Comparison of ENCODE assay signal across 15 cellular contexts in the genomic region with DNA sequence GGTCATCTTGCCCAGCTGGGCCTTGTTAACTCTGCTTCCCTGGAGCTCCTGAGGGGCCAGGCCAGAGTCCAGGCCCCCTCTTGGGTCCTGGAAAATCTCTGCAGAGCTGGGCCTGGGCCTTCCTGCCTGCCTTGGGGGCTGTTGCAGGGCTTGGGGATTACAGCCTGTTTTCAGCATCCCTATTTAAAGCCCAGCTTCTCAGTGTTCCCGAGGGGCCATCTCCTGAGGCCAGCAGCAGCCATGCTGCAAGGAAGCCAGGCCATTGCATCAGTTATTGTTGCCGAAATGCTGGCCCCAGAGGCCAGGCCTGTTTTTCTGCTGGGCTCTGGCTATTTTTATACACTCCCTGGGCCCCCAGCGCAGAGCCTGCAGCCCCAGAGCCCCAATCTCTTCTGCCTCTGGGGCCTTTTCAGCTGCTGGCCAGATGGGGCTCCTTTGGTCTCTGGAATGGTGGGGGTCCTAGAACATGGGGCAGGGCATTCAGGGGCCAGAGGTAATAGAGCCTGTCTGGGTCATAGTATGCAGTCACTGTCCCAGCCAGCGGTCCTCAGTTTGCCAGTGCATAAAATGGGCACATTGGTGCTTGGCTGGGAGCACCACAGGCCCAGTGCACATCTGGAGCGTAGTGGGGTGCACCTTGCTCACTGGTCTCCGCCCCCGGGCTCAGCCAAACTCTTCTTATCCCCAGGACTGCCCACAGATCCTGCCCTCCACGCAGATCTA. TPM values are rescaled to one million over a fixed set of nuclear protein-coding genes. Genes with fewer than 3 reads are reported as not detected.
DNase-seq lines count a peak whose midpoint lies in the region; ATAC-seq, FAIRE-seq and TF ChIP-seq lines count a peak whose summit lies in the region.
"Had no signal": no experiment of that assay in that cellular context is flagged by ENCODE, and none has a peak within 500 bp of the region (broad histone marks: within the 10 kb centered on the region; RNA-seq: fewer than 3 reads in every experiment).

No MANE protein-coding gene starts in this region.

- no peak overlapping the region for H2BK15ac ChIP-seq in IMR-90 (ENCODE audit: low read depth, low read length)
- no peak overlapping the region for H2BK15ac ChIP-seq in H1 (ENCODE audit: low read length)

- CTCF ChIA-PET in IMR-90 (lab: Yijun Ruan, JAX) (interaction anchor here (1.6 kb wide), 1 partner anchor 9 kb away, joined by 3 read pairs; no protein-coding TSS in a partner anchor), H1 (lab: Charles Lee; ENCODE audit: partially characterized antibody) (interaction anchor here (0.5 to 1.8 kb wide), 4 partner anchors 10 to 332 kb away, joined by 3 to 6 read pairs (median 5); no protein-coding TSS in a partner anchor), PC-3 (lab: Charles Lee) (no interaction called here)

- H3K79me1 ChIP-seq in IMR-90 (ENCODE audit: low read depth in 1 of 2, low read length in 2 of 2) (peaks cover 7 to 27% of the 10 kb centered on the region in 2 experiments; a peak in 3 of 4 replicates), H1 (ENCODE audit: low read depth, low read length) (0 out of 2 replicates have a peak, but pooled peaks cover 2% of the 10 kb centered on the region)

- no peak overlapping the region for H2BK5ac ChIP-seq in IMR-90 (ENCODE audit: low read depth, low read length, poor library complexity, severe bottlenecking)
- peak overlapping the region; percentile 24; the same call in 1 of the 2 replicates for H2BK5ac ChIP-seq in H1 (ENCODE audit: low read depth, low read length)

- no peak for FAIRE-seq in H1 (lab: Jason Lieb, UNC)
- FAIRE-seq: islet of Langerhans had no signal

- peak overlapping the region; percentile 75 for H3K27ac ChIP-seq in IMR-90 (ENCODE audit: insufficient read depth, low read length)
- H3K27ac ChIP-seq in H1 (ENCODE audit: low read depth, low read length), result peak overlapping the region; percentile 20; the same call in 1 of the 2 replicates
- H3K27ac ChIP-seq in PC-3 (ENCODE audit: low read length), result no peak overlapping the region
- H3K27ac ChIP-seq in colonic mucosa, result no peak overlapping the region
- H3K27ac ChIP-seq: foreskin keratinocyte, Peyer's patch had no signal

- H3K18ac ChIP-seq in IMR-90 (ENCODE audit: low read depth, low read length), result peak overlapping the region; percentile 26; the same call in 1 of the 2 replicates
- no peak overlapping the region for H3K18ac ChIP-seq in H1 (ENCODE audit: extremely low read depth, low read length)

- peak overlapping the region; percentile 43; the same call in 1 of the 2 replicates for H3K9ac ChIP-seq in IMR-90 (ENCODE audit: low read depth, low read length)
- H3K9ac ChIP-seq in H1 (replicated peaks in 1 of 4; ENCODE audit: extremely low read depth in 1 of 4, low read depth in 3 of 4, low read length in 3 of 4), result no peak overlapping the region
- H3K9ac ChIP-seq in PC-3 (ENCODE audit: low read length), result no peak overlapping the region
- H3K9ac ChIP-seq in colonic mucosa (ENCODE audit: low read depth in 2 of 2, low read length in 2 of 2), result no peak overlapping the region

- H2BK20ac ChIP-seq in IMR-90 (ENCODE audit: low read depth, low read length) (peak overlapping the region; percentile 4; the same call in 1 of the 2 replicates), H1 (ENCODE audit: low read length) (no peak overlapping the region)

- H3K23me2 ChIP-seq in H1 (ENCODE audit: low read depth, low read length), result no peaks in the 10 kb centered on the region

- H3K9me3 ChIP-seq in BE2C (no peaks in the 10 kb centered on the region; the same call in 1 of the 2 replicates), IMR-90 (ENCODE audit: control insufficient read depth, insufficient read depth, low read length) (no peaks in the 10 kb centered on the region), H1 (ENCODE audit: insufficient read depth in 2 of 2, low read depth in 1 of 2, low read length in 1 of 2) (no peaks in the 10 kb centered on the region), PC-3 (ENCODE audit: low read length) (no peaks in the 10 kb centered on the region), colonic mucosa (no peaks in the 10 kb centered on the region)
- H3K9me3 ChIP-seq: Peyer's patch had no signal

- POLR2A ChIA-PET in IMR-90 (lab: Charles Lee; ENCODE audit: unreplicated experiment), result no interaction called here
- POLR2A ChIA-PET in H1 (lab: Charles Lee; ENCODE audit: partially characterized antibody), result interaction anchor here (0.7 to 1.1 kb wide), 2 partner anchors 11 kb away, joined by 3 read pairs; no protein-coding TSS in a partner anchor
- POLR2A ChIA-PET in PC-3 (lab: Charles Lee; ENCODE audit: unreplicated experiment), result no interaction called here

- peak overlapping the region; percentile 39 for H2BK120ac ChIP-seq in IMR-90 (ENCODE audit: low read depth, low read length)
- no peak overlapping the region for H2BK120ac ChIP-seq in H1 (replicated peaks; ENCODE audit: low read depth, low read length)

- H4K8ac ChIP-seq in IMR-90 (ENCODE audit: low read depth in 2 of 2, low read length in 2 of 2) (peak overlapping the region; percentile 64 to 90; a peak in 2 of 4 replicates), H1 (ENCODE audit: extremely low read depth, insufficient read depth, low read length) (no peak overlapping the region; the same call in 1 of the 2 replicates)

- no peak overlapping the region for H3K4me3 ChIP-seq in BE2C (ENCODE audit: low read depth, low read length)
- H3K4me3 ChIP-seq in IMR-90 (ENCODE audit: insufficient read depth, low read depth, low read length), result no peak overlapping the region
- H3K4me3 ChIP-seq in H1 (ENCODE audit: extremely low read depth in 1 of 4, insufficient read depth in 2 of 4, low read depth in 3 of 4, low read length in 4 of 4), result no peak overlapping the region
- no peak overlapping the region for H3K4me3 ChIP-seq in PC-3 (ENCODE audit: low read length)
- H3K4me3 ChIP-seq in colonic mucosa, result no peak overlapping the region
- H3K4me3 ChIP-seq: Peyer's patch had no signal

- H2AFZ ChIP-seq in IMR-90 (replicated peaks; ENCODE audit: low read length, poor library complexity), result no peak overlapping the region
- H2AFZ ChIP-seq in H1 (ENCODE audit: low read length), result no peak overlapping the region
- no peak overlapping the region for H2AFZ ChIP-seq in PC-3 (ENCODE audit: low read length)

- H3K23ac ChIP-seq in IMR-90 (ENCODE audit: low read depth, low read length), result no peak overlapping the region
- H3K23ac ChIP-seq in H1 (ENCODE audit: insufficient read length), result no peak overlapping the region

- peaks cover 48% of the 10 kb centered on the region for H3K36me3 ChIP-seq in BE2C
- peaks cover 51% of the 10 kb centered on the region for H3K36me3 ChIP-seq in IMR-90 (ENCODE audit: control insufficient read depth, insufficient read depth, low read length)
- peaks cover 2 to 22% (median 12%) of the 10 kb centered on the region in 4 experiments; a peak in 6 of 8 replicates for H3K36me3 ChIP-seq in H1 (ENCODE audit: control insufficient read depth in 2 of 4, insufficient read depth in 4 of 4, low read length in 3 of 4)
- no peaks in the 10 kb centered on the region; the same call in 1 of the 2 replicates for H3K36me3 ChIP-seq in PC-3 (ENCODE audit: low read depth, low read length)
- no peaks in the 10 kb centered on the region for H3K36me3 ChIP-seq in colonic mucosa

- WGBS in IMR-90 (ENCODE audit: extremely low coverage in 2 of 2, insufficient read length in 1 of 2), 2 experiments, result 97% methylated on average over 4 of the region's 8 CpGs; no CpG with 5 or more reads in 1 of the 2 experiments
- WGBS in H1 (ENCODE audit: extremely low coverage in 1 of 2, insufficient coverage in 1 of 2, insufficient read length in 1 of 2, insufficient replicate concordance in 2 of 2, low coverage in 1 of 2, low lambda C conversion rate in 2 of 2, missing lambda C conversion rate in 1 of 2), 2 experiments, result 94% methylated on average over 8 of the region's 8 CpGs; no CpG with 5 or more reads in 1 of the 2 experiments

- H3F3A ChIP-seq in PC-3 (ENCODE audit: low read length, unreplicated experiment), result no peaks in the 10 kb centered on the region

- intact Hi-C loops in IMR-90 (cut with micrococcal nuclease) (no loop called here), PC-3 (cut with micrococcal nuclease) (no loop called here), colonic mucosa (cut with DNase I) (no loop called here)

- no peaks in the 10 kb centered on the region for H3K9me2 ChIP-seq in PC-3 (replicated peaks; ENCODE audit: low read length)

- H3K27me3 ChIP-seq in BE2C, result no peaks in the 10 kb centered on the region
- no peaks in the 10 kb centered on the region for H3K27me3 ChIP-seq in IMR-90 (ENCODE audit: control insufficient read depth, insufficient read depth, low read length)
- no peaks in the 10 kb centered on the region for H3K27me3 ChIP-seq in H1 (replicated peaks in 1 of 4; ENCODE audit: control insufficient read depth in 3 of 4, extremely low read depth in 1 of 4, insufficient read depth in 3 of 4, low read length in 3 of 4)
- no peaks in the 10 kb centered on the region for H3K27me3 ChIP-seq in PC-3 (ENCODE audit: low read length)
- no peaks in the 10 kb centered on the region for H3K27me3 ChIP-seq in colonic mucosa
- H3K27me3 ChIP-seq: foreskin keratinocyte, Peyer's patch had no signal

- peak overlapping the region; percentile 87 for H4K91ac ChIP-seq in IMR-90 (ENCODE audit: insufficient read depth, low read depth, low read length)
- peak overlapping the region; percentile 40 for H4K91ac ChIP-seq in H1 (replicated peaks; ENCODE audit: insufficient read length, low read length)

- H3K4ac ChIP-seq in IMR-90 (ENCODE audit: low read depth, low read length) (peak overlapping the region; percentile 55), H1 (replicated peaks; ENCODE audit: insufficient read length, low read depth, low read length) (no peak overlapping the region)

- no peak for TF ChIP-seq RAD21 in IMR-90 (IDR thresholded peaks at IDR 0.05; ENCODE audit: low read length)
- TF ChIP-seq RAD21 in H1 (IDR thresholded peaks at IDR 0.05 in 1 of 2, conservative IDR thresholded peaks at IDR 0.05 in 1 of 2; ENCODE audit: low read depth in 2 of 2, low read length in 2 of 2), result no peak

- in situ Hi-C loops in IMR-90 (cut with MboI; ENCODE audit: low sequenced_read_pairs), result no loop called here

- peak; percentile 55 for ATAC-seq in IMR-90 (ENCODE audit: low read depth)
- no peak for ATAC-seq in HG03521 (IDR thresholded peaks at IDR 0.05; ENCODE audit: unreplicated experiment)
- no peak for ATAC-seq in PC-3
- ATAC-seq: activated CD8-positive, alpha-beta T cell treated with anti-CD3 and anti-CD28 coated beads for 36 hours; stimulated activated naive CD8-positive, alpha-beta T cell treated with anti-CD3 and anti-CD28 coated beads, Interleukin-15, amount 100 ng/mL, for 72 hours had no signal

- BruUV-seq in IMR-90 (replicated peaks; lab: Mats Ljungman, UMichigan), result no TSS peak
- BruUV-seq in PC-3 (replicated peaks; lab: Mats Ljungman, UMichigan), result no TSS peak

- TF ChIP-seq POLR2A in IMR-90 (IDR thresholded peaks at IDR 0.05; ENCODE audit: low read depth, low read length) (no peak), H1 (IDR thresholded peaks at IDR 0.05; ENCODE audit: control extremely low read depth in 1 of 2, low read depth in 2 of 2, low read length in 2 of 2) (no peak)

- dilution Hi-C loops in IMR-90 (cut with HindIII; ENCODE audit: low sequenced_read_pairs, unreplicated experiment), result no loop called here

- DNase-seq in BE2C (peak; percentile 77), IMR-90 (peak; percentile 31), H1 (ENCODE audit: low read depth in 1 of 2, low spot score in 2 of 2) (no peak), myocyte (ENCODE audit: low read depth) (peak; percentile 24), PC-3 (no peak), colonic mucosa (no peak), NCI-H2196 treated with DMSO at 0.1 percent for 48 hours (lab: John Stamatoyannopoulos, UW; ENCODE audit: unreplicated experiment) (no peak)
- DNase-seq: activated CD8-positive, alpha-beta T cell treated with anti-CD3 and anti-CD28 coated beads for 36 hours; activated gamma-delta T cell; COR-L47; foreskin keratinocyte; Peyer's patch; stimulated activated naive CD8-positive, alpha-beta T cell treated with anti-CD3 and anti-CD28 coated beads, Interleukin-15, amount 100 ng/mL, for 72 hours had no signal

- H2AK9ac ChIP-seq in IMR-90 (replicated peaks; ENCODE audit: low read depth, low read length, poor library complexity), result peak overlapping the region; percentile 79

- no peak for TF ChIP-seq EP300 in H1 (IDR thresholded peaks at IDR 0.05; ENCODE audit: borderline replicate concordance in 1 of 2, low read depth in 2 of 2, low read length in 2 of 2)

- no peaks in the 10 kb centered on the region for H3K9me1 ChIP-seq in IMR-90 (ENCODE audit: insufficient read depth, low read length)

- no peak overlapping the region for H3K4me2 ChIP-seq in IMR-90 (ENCODE audit: low read depth, low read length)
- no peak overlapping the region for H3K4me2 ChIP-seq in H1 (ENCODE audit: insufficient read depth in 1 of 2, low read depth in 2 of 2, low read length in 2 of 2)
- no peak overlapping the region for H3K4me2 ChIP-seq in PC-3 (ENCODE audit: low read length)

- H4K20me1 ChIP-seq in IMR-90 (ENCODE audit: insufficient read depth, low read length) (no peaks in the 10 kb centered on the region), H1 (replicated peaks in 1 of 2; ENCODE audit: control insufficient read depth in 1 of 2, insufficient read depth in 2 of 2, low read length in 2 of 2) (peaks cover 4 to 23% of the 10 kb centered on the region in 2 experiments), PC-3 (ENCODE audit: low read length) (no peaks in the 10 kb centered on the region)

- peaks cover 79% of the 10 kb centered on the region for H3K4me1 ChIP-seq in BE2C
- H3K4me1 ChIP-seq in IMR-90 (ENCODE audit: control insufficient read depth, insufficient read depth, low read length), result peaks cover 8% of the 10 kb centered on the region; the same call in 1 of the 2 replicates
- no peaks in the 10 kb centered on the region; a peak in 1 of 7 replicates for H3K4me1 ChIP-seq in H1 (replicated peaks in 1 of 4; ENCODE audit: control insufficient read depth in 3 of 4, insufficient read depth in 4 of 4, low read length in 3 of 4)
- peaks cover 12% of the 10 kb centered on the region for H3K4me1 ChIP-seq in PC-3 (ENCODE audit: insufficient read depth, low read length)
- H3K4me1 ChIP-seq in colonic mucosa, result no peaks in the 10 kb centered on the region
- H3K4me1 ChIP-seq: foreskin keratinocyte, Peyer's patch had no signal

- H3K79me2 ChIP-seq in H1 (ENCODE audit: control insufficient read depth in 1 of 2, insufficient read depth in 2 of 2, low read length in 2 of 2) (no peaks in the 10 kb centered on the region), PC-3 (ENCODE audit: low read length) (no peaks in the 10 kb centered on the region)

- H3K14ac ChIP-seq in IMR-90 (replicated peaks; ENCODE audit: low read depth, low read length) (peak overlapping the region; percentile 75), H1 (ENCODE audit: insufficient read length) (no peak overlapping the region)

- H3K56ac ChIP-seq in IMR-90 (ENCODE audit: extremely low read depth, insufficient read depth, low read length) (no peak overlapping the region; the same call in 1 of the 2 replicates), H1 (replicated peaks; ENCODE audit: insufficient read length, low read depth, low read length) (no peak overlapping the region)

- 0 out of 2 replicates have a peak overlapping the region, but pooled peaks have one; percentile 17 for H2BK12ac ChIP-seq in H1 (ENCODE audit: low read depth, low read length)

- H4K5ac ChIP-seq in IMR-90 (ENCODE audit: low read depth, low read length) (peak overlapping the region; percentile 13; the same call in 1 of the 2 replicates), H1 (ENCODE audit: insufficient read length, low read depth, low read length) (no peak overlapping the region)

- TF ChIP-seq CTCF in BE2C (IDR thresholded peaks at IDR 0.05; ENCODE audit: low read depth, low read length) (no peak), IMR-90 (conservative IDR thresholded peaks at IDR 0.05; ENCODE audit: low read depth, low read length) (no peak), H1 (IDR thresholded peaks at IDR 0.05; ENCODE audit: control extremely low read depth in 1 of 3, insufficient read depth in 1 of 3, low read depth in 1 of 3, low read length in 3 of 3) (no peak), PC-3 (conservative IDR thresholded peaks at IDR 0.05; ENCODE audit: low read depth, low read length) (no peak), colonic mucosa (IDR thresholded peaks at IDR 0.05) (no peak)

- H2AK5ac ChIP-seq in IMR-90 (ENCODE audit: low read depth, low read length) (peak overlapping the region; percentile 70; the same call in 1 of the 2 replicates), H1 (ENCODE audit: low read depth, low read length) (no peak overlapping the region)

RNA-seq across cellular contexts. Expression of gene PLXNA1, which starts 28.5 kb away (rescaled TPM):
- 261 TPM for polyA plus RNA-seq in BE2C (2012; ENCODE audit: insufficient read depth, insufficient read length, low read depth)
- total RNA-seq in IMR-90 (2012; rRNA removed) (13.6 and 14.4 TPM in 2 replicates), myocyte (209 and 320 TPM in 2 replicates), PC-3 (2014; rRNA removed) (30.0 and 38.0 TPM in 2 replicates), colonic mucosa (10 to 100 TPM; 16.0 to 19.3 TPM)
- polyA plus RNA-seq in IMR-90 (2012; rRNA removed) (49.4 and 61.7 TPM in 2 replicates), H1 (2011; rRNA removed) (54.9 and 81.4 TPM in 2 replicates)
- 25.5 and 52.4 TPM in 2 replicates for polyA plus RNA-seq in IMR-90 (2012; cell fraction: cytosol; rRNA removed)
- polyA plus RNA-seq in IMR-90 (2012; cell fraction: nucleus; rRNA removed; ENCODE audit: low replicate concordance), result 88.7 and 218 TPM in 2 replicates
- total RNA-seq in H1 (2021; fragmentation: NEBNext Ultra II Directional; extraction: Animal tissue kit (Norgen Biotek cat#: 25700)), result 47.5 and 50.8 TPM in 2 replicates
- polyA plus RNA-seq in H1 (2011; cell fraction: cytosol; rRNA removed), result 51.2 TPM
- polyA plus RNA-seq in H1 (2011; cell fraction: nucleus; rRNA removed), result 191 TPM
- polyA plus RNA-seq in H1 (2012, experiment 1 of 2), result 36.1 to 53.1 TPM (median 42.4 TPM) in 4 replicates
- 26.1 TPM for polyA plus RNA-seq in H1 (2012, experiment 2 of 2)
- 40.4 TPM for polyA plus RNA-seq in H1 (2013, experiment 1 of 2)
- polyA plus RNA-seq in H1 (2013, experiment 2 of 2), result 38.5 TPM
- 104 and 131 TPM in 2 replicates for polyA minus RNA-seq in H1 (2011; rRNA and poly(A)+ RNA removed)
- polyA minus RNA-seq in H1 (2011; cell fraction: cytosol; rRNA and poly(A)+ RNA removed), result 53.8 TPM
- 70.5 TPM for polyA minus RNA-seq in H1 (2011; cell fraction: nucleus; rRNA and poly(A)+ RNA removed)
- 177 TPM for polyA plus RNA-seq in myocyte (2012)

Comparison
In these comparisons a context has a peak if more than half of its experiments do, and no peak if none do; other contexts are left out.
1. DNase-seq: peak in BE2C (single experiment), IMR-90 (single experiment) and myocyte (single experiment); none in H1 (0 of 2), PC-3 (single experiment), colonic mucosa (single experiment) and NCI-H2196 treated with DMSO at 0.1 percent for 48 hours (single experiment).
2. H3K27ac ChIP-seq: peak in IMR-90 (single experiment) and H1 (single experiment); none in PC-3 (single experiment) and colonic mucosa (single experiment).